ENCODE assay signal across 8 cellular contexts in genomic region chr19:7904074-7905020, GRCh38. TPM values are rescaled to one million over a fixed set of nuclear protein-coding genes. Genes with fewer than 3 reads are reported as not detected.
DNase-seq lines count a peak whose midpoint lies in the region; ATAC-seq and TF ChIP-seq lines count a peak whose summit lies in the region.

No MANE protein-coding gene starts in this region.

- H3K36me3 ChIP-seq in DND-41 (ENCODE audit: insufficient read depth, low read length) = peaks cover 39% of the 10 kb centered on the region

- DNase-seq in DND-41 = no peak
- DNase-seq in activated CD8-positive, alpha-beta memory T cell treated with anti-CD3 and anti-CD28 coated beads, Interleukin-2, amount 50 U/mL, for 1 hour (ENCODE audit: extremely low read depth) = peak; percentile 52
- DNase-seq in fibroblast of the aortic adventitia (ENCODE audit: low read depth) = no peak
- DNase-seq in osteocyte (ENCODE audit: extremely low spot score, unreplicated experiment) = no peak
- DNase-seq in putamen (ENCODE audit: low spot score) = no peak
- no peak for DNase-seq in HCEC 1CT

- peak overlapping the region; percentile 88 for H3K27ac Mint-ChIP-seq in osteocyte (ENCODE audit: unreplicated experiment)

- no peaks in the 10 kb centered on the region for H3K27me3 Mint-ChIP-seq in osteocyte (ENCODE audit: unreplicated experiment)

- peaks cover 48% of the 10 kb centered on the region for H4K20me1 ChIP-seq in DND-41 (ENCODE audit: insufficient read depth, low read length)

- peaks cover 3% of the 10 kb centered on the region for H3K36me3 Mint-ChIP-seq in osteocyte (ENCODE audit: unreplicated experiment)

- H2AFZ ChIP-seq in DND-41 (ENCODE audit: low read depth, low read length) = 0 out of 2 replicates have a peak overlapping the region, but pooled peaks have one; percentile 62

- H3K4me3 ChIP-seq in DND-41 (ENCODE audit: low read depth in 1 of 2, low read length in 2 of 2) = peak overlapping the region; percentile 38 to 84; a peak in 3 of 4 replicates
- peak overlapping the region; percentile 88 for H3K4me3 ChIP-seq in fibroblast of the aortic adventitia (ENCODE audit: low read depth, low read length)

- H3K9ac ChIP-seq in DND-41 (ENCODE audit: low read depth, low read length) = peak overlapping the region; percentile 62

- H3K9me3 ChIP-seq in DND-41 (ENCODE audit: insufficient read depth, low read length, severe bottlenecking) = no peaks in the 10 kb centered on the region

- H3K9me3 Mint-ChIP-seq in osteocyte (ENCODE audit: unreplicated experiment) = no peaks in the 10 kb centered on the region

- H3K4me2 ChIP-seq in DND-41 (ENCODE audit: insufficient read depth, low read length) = peak overlapping the region; percentile 93

- no peak for TF ChIP-seq CTCF in DND-41 (IDR thresholded peaks at IDR 0.05; ENCODE audit: borderline replicate concordance, extremely low read depth, low read length, poor library complexity, severe bottlenecking)
- TF ChIP-seq CTCF in fibroblast of the aortic adventitia (IDR thresholded peaks at IDR 0.05; ENCODE audit: insufficient read depth, low read length) = no peak
- no peak for TF ChIP-seq CTCF in osteocyte (IDR thresholded peaks at IDR 0.05)

- H3K27ac ChIP-seq in DND-41 (ENCODE audit: low read length) = peak overlapping the region; percentile 86

- H3K4me1 Mint-ChIP-seq in osteocyte (ENCODE audit: unreplicated experiment) = peaks cover 26% of the 10 kb centered on the region

- peak overlapping the region; percentile 80 for H3K4me3 Mint-ChIP-seq in osteocyte (ENCODE audit: unreplicated experiment)

- H3K4me1 ChIP-seq in DND-41 (ENCODE audit: insufficient read depth, low read length) = peaks cover 33% of the 10 kb centered on the region

- ATAC-seq in DND-41 (ENCODE audit: insufficient read depth, low read depth) (peak; percentile 31), GM19452 (IDR thresholded peaks at IDR 0.05; ENCODE audit: unreplicated experiment) (peak; percentile 27), HG03558 (IDR thresholded peaks at IDR 0.05; ENCODE audit: extremely low read depth, unreplicated experiment) (peak; percentile 1)

- no peaks in the 10 kb centered on the region for H3K27me3 ChIP-seq in DND-41 (ENCODE audit: insufficient read depth, low read length, poor library complexity)

- H3K79me2 ChIP-seq in DND-41 (ENCODE audit: insufficient read depth, low read length) = peaks cover 60% of the 10 kb centered on the region

RNA-seq across cellular contexts. Expression of gene MAP2K7, which starts 0.7 kb away (rescaled TPM):
- total RNA-seq in fibroblast of the aortic adventitia (ENCODE audit: low replicate concordance) = 3.4 and 10.2 TPM in 2 replicates
- 34.4 and 42.1 TPM in 2 replicates for total RNA-seq in osteocyte

RNA-seq across cellular contexts. Expression of gene TGFBR3L, which starts 10.3 kb away (rescaled TPM):
- total RNA-seq in fibroblast of the aortic adventitia (ENCODE audit: low replicate concordance) = 0.99 and 1.3 TPM in 2 replicates
- total RNA-seq in osteocyte = 2.3 and 2.6 TPM in 2 replicates

RNA-seq across cellular contexts. Expression of gene SNAPC2, which starts 15.8 kb away (rescaled TPM):
- total RNA-seq in fibroblast of the aortic adventitia (ENCODE audit: low replicate concordance) (17.3 and 27.8 TPM in 2 replicates), osteocyte (19.6 and 21.9 TPM in 2 replicates)

RNA-seq across cellular contexts. Expression of gene LRRC8E, which starts 16.0 kb away (rescaled TPM):
- 2.1 and 5.2 TPM in 2 replicates for total RNA-seq in fibroblast of the aortic adventitia (ENCODE audit: low replicate concordance)
- 3.3 and 3.5 TPM in 2 replicates for total RNA-seq in osteocyte

RNA-seq across cellular contexts. Expression of gene CTXN1, which starts 21.6 kb away (rescaled TPM):
- total RNA-seq in fibroblast of the aortic adventitia (ENCODE audit: low replicate concordance) = 2.8 and 4.1 TPM in 2 replicates
- 28.7 and 28.8 TPM in 2 replicates for total RNA-seq in osteocyte
